Comparison of ENCODE assay signal across 1 cellular context in the genomic region with DNA sequence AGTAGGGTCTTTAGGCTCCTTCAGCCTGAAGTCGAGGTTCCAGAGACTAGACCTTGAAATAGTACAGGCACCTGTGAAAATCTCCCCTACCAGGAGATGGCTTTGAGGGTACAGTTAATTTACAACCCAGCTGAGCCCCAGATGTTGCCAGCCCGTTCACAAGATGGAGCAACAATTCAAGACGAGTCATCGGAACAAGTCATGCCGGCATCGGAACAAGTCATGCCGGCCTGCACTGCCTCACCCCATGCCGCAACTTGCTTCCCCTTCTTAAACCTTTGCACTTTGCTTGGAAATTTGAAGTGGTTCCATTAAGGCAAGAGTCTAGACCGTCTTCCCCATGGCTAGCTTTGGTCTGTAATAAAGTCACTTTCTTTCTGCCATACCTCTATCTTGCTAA.
TF ChIP-seq lines count a peak whose summit lies in the region.

No MANE protein-coding gene starts in this region.

TF ChIP-seq in GM23338, 12 proteins besides CTCF, POLR2A, EP300 and RAD21 (continued from another document):
- TF ChIP-seq, protein P1, sequence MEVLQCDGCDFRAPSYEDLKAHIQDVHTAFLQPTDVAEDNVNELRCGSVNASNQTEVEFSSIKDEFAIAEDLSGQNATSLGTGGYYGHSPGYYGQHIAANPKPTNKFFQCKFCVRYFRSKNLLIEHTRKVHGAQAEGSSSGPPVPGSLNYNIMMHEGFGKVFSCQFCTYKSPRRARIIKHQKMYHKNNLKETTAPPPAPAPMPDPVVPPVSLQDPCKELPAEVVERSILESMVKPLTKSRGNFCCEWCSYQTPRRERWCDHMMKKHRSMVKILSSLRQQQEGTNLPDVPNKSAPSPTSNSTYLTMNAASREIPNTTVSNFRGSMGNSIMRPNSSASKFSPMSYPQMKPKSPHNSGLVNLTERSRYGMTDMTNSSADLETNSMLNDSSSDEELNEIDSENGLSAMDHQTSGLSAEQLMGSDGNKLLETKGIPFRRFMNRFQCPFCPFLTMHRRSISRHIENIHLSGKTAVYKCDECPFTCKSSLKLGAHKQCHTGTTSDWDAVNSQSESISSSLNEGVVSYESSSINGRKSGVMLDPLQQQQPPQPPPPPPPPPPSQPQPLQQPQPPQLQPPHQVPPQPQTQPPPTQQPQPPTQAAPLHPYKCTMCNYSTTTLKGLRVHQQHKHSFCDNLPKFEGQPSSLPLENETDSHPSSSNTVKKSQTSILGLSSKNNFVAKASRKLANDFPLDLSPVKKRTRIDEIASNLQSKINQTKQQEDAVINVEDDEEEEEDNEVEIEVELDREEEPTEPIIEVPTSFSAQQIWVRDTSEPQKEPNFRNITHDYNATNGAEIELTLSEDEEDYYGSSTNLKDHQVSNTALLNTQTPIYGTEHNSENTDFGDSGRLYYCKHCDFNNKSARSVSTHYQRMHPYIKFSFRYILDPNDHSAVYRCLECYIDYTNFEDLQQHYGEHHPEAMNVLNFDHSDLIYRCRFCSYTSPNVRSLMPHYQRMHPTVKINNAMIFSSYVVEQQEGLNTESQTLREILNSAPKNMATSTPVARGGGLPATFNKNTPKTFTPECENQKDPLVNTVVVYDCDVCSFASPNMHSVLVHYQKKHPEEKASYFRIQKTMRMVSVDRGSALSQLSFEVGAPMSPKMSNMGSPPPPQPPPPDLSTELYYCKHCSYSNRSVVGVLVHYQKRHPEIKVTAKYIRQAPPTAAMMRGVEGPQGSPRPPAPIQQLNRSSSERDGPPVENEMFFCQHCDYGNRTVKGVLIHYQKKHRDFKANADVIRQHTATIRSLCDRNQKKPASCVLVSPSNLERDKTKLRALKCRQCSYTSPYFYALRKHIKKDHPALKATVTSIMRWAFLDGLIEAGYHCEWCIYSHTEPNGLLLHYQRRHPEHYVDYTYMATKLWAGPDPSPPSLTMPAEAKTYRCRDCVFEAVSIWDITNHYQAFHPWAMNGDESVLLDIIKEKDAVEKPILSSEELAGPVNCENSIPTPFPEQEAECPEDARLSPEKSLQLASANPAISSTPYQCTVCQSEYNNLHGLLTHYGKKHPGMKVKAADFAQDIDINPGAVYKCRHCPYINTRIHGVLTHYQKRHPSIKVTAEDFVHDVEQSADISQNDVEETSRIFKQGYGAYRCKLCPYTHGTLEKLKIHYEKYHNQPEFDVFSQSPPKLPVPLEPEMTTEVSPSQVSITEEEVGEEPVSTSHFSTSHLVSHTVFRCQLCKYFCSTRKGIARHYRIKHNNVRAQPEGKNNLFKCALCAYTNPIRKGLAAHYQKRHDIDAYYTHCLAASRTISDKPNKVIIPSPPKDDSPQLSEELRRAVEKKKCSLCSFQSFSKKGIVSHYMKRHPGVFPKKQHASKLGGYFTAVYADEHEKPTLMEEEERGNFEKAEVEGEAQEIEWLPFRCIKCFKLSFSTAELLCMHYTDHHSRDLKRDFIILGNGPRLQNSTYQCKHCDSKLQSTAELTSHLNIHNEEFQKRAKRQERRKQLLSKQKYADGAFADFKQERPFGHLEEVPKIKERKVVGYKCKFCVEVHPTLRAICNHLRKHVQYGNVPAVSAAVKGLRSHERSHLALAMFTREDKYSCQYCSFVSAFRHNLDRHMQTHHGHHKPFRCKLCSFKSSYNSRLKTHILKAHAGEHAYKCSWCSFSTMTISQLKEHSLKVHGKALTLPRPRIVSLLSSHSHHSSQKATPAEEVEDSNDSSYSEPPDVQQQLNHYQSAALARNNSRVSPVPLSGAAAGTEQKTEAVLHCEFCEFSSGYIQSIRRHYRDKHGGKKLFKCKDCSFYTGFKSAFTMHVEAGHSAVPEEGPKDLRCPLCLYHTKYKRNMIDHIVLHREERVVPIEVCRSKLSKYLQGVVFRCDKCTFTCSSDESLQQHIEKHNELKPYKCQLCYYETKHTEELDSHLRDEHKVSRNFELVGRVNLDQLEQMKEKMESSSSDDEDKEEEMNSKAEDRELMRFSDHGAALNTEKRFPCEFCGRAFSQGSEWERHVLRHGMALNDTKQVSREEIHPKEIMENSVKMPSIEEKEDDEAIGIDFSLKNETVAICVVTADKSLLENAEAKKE (CRISPR knock-in tag; IDR thresholded peaks at IDR 0.05) = no peak
- TF ChIP-seq ZNF331 (CRISPR knock-in tag; IDR thresholded peaks at IDR 0.05; ENCODE audit: low read depth) = no peak
TF ChIP-seq in GM23338: peak in this region for 0.
